29 cellular contexts compared by ENCODE assay signal in genomic region chr12:117559978-117560377, GRCh38.
"Had no signal": no experiment of that assay in that cellular context is flagged by ENCODE, and none has a peak within 500 bp of the region (broad histone marks: within the 10 kb centered on the region; RNA-seq: fewer than 3 reads in every experiment).

No MANE protein-coding gene starts in this region.

- ATAC-seq: naive thymus-derived CD8-positive, alpha-beta T cell; natural killer cell treated with Interleukin-12 subunit alpha and Interleukin-12 subunit beta and Interleukin-15 and Interleukin-18, amount 100 ng/mL, for 72 hours; psoas muscle; right cardiac atrium; right lobe of liver; stimulated activated effector memory CD8-positive, alpha-beta T cell treated with anti-CD3 and anti-CD28 coated beads, Interleukin-12 subunit alpha, Interleukin-12 subunit beta, amount 100 ng/mL, for 72 hours; stimulated activated naive B cell treated with anti-CD40 and anti-IgM and Interleukin-4, amounts not matched to agents 10 μg/mL and 1 μg/mL and 100 μg/mL, for 72 hours; upper lobe of right lung had no signal

- H3K4me1 ChIP-seq: parathyroid adenoma, psoas muscle, right lobe of liver, sigmoid colon, stomach, tibial artery, transverse colon, upper lobe of right lung, uterus had no signal

- DNase-seq: naive thymus-derived CD8-positive, alpha-beta T cell; nephron progenitor cell; occipital lobe; ovary; posterior cingulate gyrus; psoas muscle; right cardiac atrium; right lobe of liver; sigmoid colon; small intestine; stimulated activated CD4-positive, alpha-beta T cell treated with anti-CD3 and anti-CD28 coated beads, Interleukin-15, amount 100 ng/mL, for 24 hours; stimulated activated CD4-positive, alpha-beta T cell treated with anti-CD3 and anti-CD28 coated beads, Interleukin-2, amount 100 ng/mL, for 24 hours; stimulated activated CD4-positive, alpha-beta T cell treated with anti-CD3 and anti-CD28 coated beads, Interleukin-2, amount 100 ng/mL, for 48 hours; stimulated activated CD4-positive, alpha-beta T cell treated with anti-CD3 and anti-CD28 coated beads, Interleukin-4, amount 100 ng/mL, for 24 hours; stimulated activated naive B cell treated with anti-CD40 and anti-IgM and Interleukin-4, amounts not matched to agents 10 μg/mL and 1 μg/mL and 100 μg/mL, for 72 hours; stimulated activated naive CD4-positive, alpha-beta T cell treated with Interleukin-2 at 50 U/mL for 16 hours; stomach; tibial artery; transverse colon; upper lobe of right lung; uterus had no signal

- H3K36me3 Mint-ChIP-seq: naive thymus-derived CD8-positive, alpha-beta T cell; natural killer cell treated with Interleukin-12 subunit alpha and Interleukin-12 subunit beta and Interleukin-15 and Interleukin-18, amount 100 ng/mL, for 72 hours; stimulated activated effector memory CD8-positive, alpha-beta T cell treated with anti-CD3 and anti-CD28 coated beads, Interleukin-12 subunit alpha, Interleukin-12 subunit beta, amount 100 ng/mL, for 72 hours; stimulated activated naive B cell treated with anti-CD40 and anti-IgM and Interleukin-4, amounts not matched to agents 10 μg/mL and 1 μg/mL and 100 μg/mL, for 72 hours; type B pancreatic cell had no signal

- H3K27ac ChIP-seq: ovary, parathyroid adenoma, psoas muscle, right lobe of liver, sigmoid colon, stomach, thoracic aorta, tibial artery, transverse colon, upper lobe of right lung, uterus had no signal

- H3K36me3 ChIP-seq: ovary, right lobe of liver, sigmoid colon, stomach, thoracic aorta, tibial artery, transverse colon, upper lobe of right lung, uterus had no signal

- H3K4me1 Mint-ChIP-seq: naive thymus-derived CD8-positive, alpha-beta T cell; stimulated activated effector memory CD8-positive, alpha-beta T cell treated with anti-CD3 and anti-CD28 coated beads, Interleukin-12 subunit alpha, Interleukin-12 subunit beta, amount 100 ng/mL, for 72 hours; stimulated activated naive B cell treated with anti-CD40 and anti-IgM and Interleukin-4, amounts not matched to agents 10 μg/mL and 1 μg/mL and 100 μg/mL, for 72 hours had no signal

- H3K4me3 Mint-ChIP-seq: naive thymus-derived CD8-positive, alpha-beta T cell; natural killer cell treated with Interleukin-12 subunit alpha and Interleukin-12 subunit beta and Interleukin-15 and Interleukin-18, amount 100 ng/mL, for 72 hours; nephron progenitor cell; neural crest cell; stimulated activated effector memory CD8-positive, alpha-beta T cell treated with anti-CD3 and anti-CD28 coated beads, Interleukin-12 subunit alpha, Interleukin-12 subunit beta, amount 100 ng/mL, for 72 hours; stimulated activated naive B cell treated with anti-CD40 and anti-IgM and Interleukin-4, amounts not matched to agents 10 μg/mL and 1 μg/mL and 100 μg/mL, for 72 hours; stimulated activated naive CD8-positive, alpha-beta T cell treated with anti-CD3 and anti-CD28 coated beads, Interleukin-15, Interleukin-2, amounts not matched to agents 100 ng/mL and 50 ng/mL, for 24 hours; type B pancreatic cell had no signal

- H3K9me3 Mint-ChIP-seq: neural crest cell; stimulated activated naive CD8-positive, alpha-beta T cell treated with anti-CD3 and anti-CD28 coated beads, Interleukin-15, Interleukin-2, amounts not matched to agents 100 ng/mL and 50 ng/mL, for 24 hours; type B pancreatic cell had no signal

- H3K27me3 Mint-ChIP-seq: stimulated activated naive CD8-positive, alpha-beta T cell treated with anti-CD3 and anti-CD28 coated beads, Interleukin-15, Interleukin-2, amounts not matched to agents 100 ng/mL and 50 ng/mL, for 24 hours had no signal

- H3K27me3 ChIP-seq: ovary, right lobe of liver, sigmoid colon, stomach, transverse colon, upper lobe of right lung, uterus had no signal

- H3K79me2 ChIP-seq: parathyroid adenoma had no signal

- H3K9ac ChIP-seq: parathyroid adenoma had no signal

- H3K4me3 ChIP-seq: ovary, psoas muscle, right lobe of liver, sigmoid colon, stomach, thoracic aorta, tibial artery, transverse colon, upper lobe of right lung, uterus had no signal

- H2AFZ ChIP-seq: parathyroid adenoma had no signal

- FAIRE-seq: small intestine had no signal

- H3K9me3 ChIP-seq: ovary, psoas muscle, right lobe of liver, sigmoid colon, stomach, thoracic aorta, tibial artery, transverse colon, upper lobe of right lung, uterus had no signal

- H3K27ac Mint-ChIP-seq: naive thymus-derived CD8-positive, alpha-beta T cell; natural killer cell treated with Interleukin-12 subunit alpha and Interleukin-12 subunit beta and Interleukin-15 and Interleukin-18, amount 100 ng/mL, for 72 hours; nephron progenitor cell; progenitor cell of endocrine pancreas; stimulated activated effector memory CD8-positive, alpha-beta T cell treated with anti-CD3 and anti-CD28 coated beads, Interleukin-12 subunit alpha, Interleukin-12 subunit beta, amount 100 ng/mL, for 72 hours; stimulated activated naive B cell treated with anti-CD40 and anti-IgM and Interleukin-4, amounts not matched to agents 10 μg/mL and 1 μg/mL and 100 μg/mL, for 72 hours; stimulated activated naive CD8-positive, alpha-beta T cell treated with anti-CD3 and anti-CD28 coated beads, Interleukin-15, Interleukin-2, amounts not matched to agents 100 ng/mL and 50 ng/mL, for 24 hours; type B pancreatic cell had no signal
